ENCODE assay signal across 8 cellular contexts in the genomic region with DNA sequence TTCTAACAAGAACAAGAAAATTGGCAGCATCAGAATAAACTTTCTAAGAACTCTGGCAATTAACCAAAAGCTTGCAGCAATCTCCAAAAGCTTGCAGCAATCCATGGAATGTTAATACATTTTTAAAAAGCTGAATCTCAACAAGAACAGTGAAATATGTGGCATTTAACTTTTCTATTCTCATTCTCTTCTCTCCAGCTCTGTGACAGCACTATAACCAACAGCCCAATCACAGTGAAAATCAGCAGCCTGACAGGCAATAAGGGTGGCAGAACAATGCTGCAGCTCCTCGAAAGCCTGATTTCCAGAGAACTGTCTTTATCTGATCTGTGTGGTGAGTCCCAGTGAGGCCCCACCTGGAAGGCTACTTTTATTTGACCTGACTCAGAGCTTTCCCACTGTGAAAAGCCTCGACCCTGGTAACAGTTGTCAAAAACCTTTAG.
DNase-seq lines count a peak whose midpoint lies in the region; ATAC-seq and TF ChIP-seq lines count a peak whose summit lies in the region.

No MANE protein-coding gene starts in this region.

- H3K9me3 ChIP-seq in neuronal stem cell (replicated peaks in 1 of 2; ENCODE audit: control insufficient read depth in 2 of 2, insufficient read depth in 1 of 2, low read depth in 1 of 2, low read length in 2 of 2) (no peaks in the 10 kb centered on the region), vagina (no peaks in the 10 kb centered on the region)

- intact Hi-C loops in vagina (cut with DNase I), result no loop called here

- peak overlapping the region; percentile 9 for H3K27ac ChIP-seq in neuronal stem cell (replicated peaks; ENCODE audit: low read length)
- no peak overlapping the region for H3K27ac ChIP-seq in vagina

- TF ChIP-seq CTCF in astrocyte of the cerebellum (IDR thresholded peaks at IDR 0.05; ENCODE audit: low read depth, low read length, missing control alignments), result no peak
- TF ChIP-seq CTCF in vagina (IDR thresholded peaks at IDR 0.05), result no peak

- ATAC-seq in GM18511 (IDR thresholded peaks at IDR 0.05; ENCODE audit: unreplicated experiment) (peak; percentile 15), HG03342 (IDR thresholded peaks at IDR 0.05; ENCODE audit: unreplicated experiment) (peak; percentile 26), HG03025 (IDR thresholded peaks at IDR 0.05; ENCODE audit: low FRiP score, unreplicated experiment) (no peak)

- no peaks in the 10 kb centered on the region for H3K79me1 ChIP-seq in neuronal stem cell (ENCODE audit: low read depth, low read length)

- no peak for TF ChIP-seq POLR2A in vagina (IDR thresholded peaks at IDR 0.05)

- H4K8ac ChIP-seq in neuronal stem cell (ENCODE audit: low read depth, low read length), result no peak overlapping the region

- peak; percentile 43 for DNase-seq in astrocyte of the cerebellum (ENCODE audit: low read depth)
- DNase-seq in neuronal stem cell (ENCODE audit: low spot score), result peak; percentile 11
- DNase-seq in cortex of kidney (lab: John Stamatoyannopoulos, UW), result no peak
- DNase-seq in vagina (ENCODE audit: extremely low spot score in 2 of 2), result no peak
- no peak for DNase-seq in NCI-H128 (lab: John Stamatoyannopoulos, UW; ENCODE audit: unreplicated experiment)

- peaks cover 7 to 13% of the 10 kb centered on the region in 2 donors for H3K4me1 ChIP-seq in neuronal stem cell (ENCODE audit: control insufficient read depth in 2 of 2, insufficient read depth in 1 of 2, low read depth in 1 of 2, low read length in 2 of 2)
- H3K4me1 ChIP-seq in vagina, result peaks cover 40% of the 10 kb centered on the region

- H3K36me3 ChIP-seq in neuronal stem cell (replicated peaks in 1 of 2; ENCODE audit: control insufficient read depth in 2 of 2, insufficient read depth in 2 of 2, low read length in 2 of 2), result no peaks in the 10 kb centered on the region
- H3K36me3 ChIP-seq in vagina, result no peaks in the 10 kb centered on the region

- no CpG with 5 or more reads among the region's 2 CpGs for WGBS in neuronal stem cell (ENCODE audit: extremely low coverage in 2 of 2, insufficient read length in 2 of 2, insufficient replicate concordance in 1 of 2), 2 donors

- no peak overlapping the region for H4K91ac ChIP-seq in neuronal stem cell (ENCODE audit: low read depth, low read length, poor library complexity)

- no peak overlapping the region for H2AFZ ChIP-seq in neuronal stem cell (ENCODE audit: low read length)

- no peak overlapping the region for H3K4me2 ChIP-seq in neuronal stem cell (ENCODE audit: insufficient read depth, low read length, poor library complexity, severe bottlenecking)

- H2AK5ac ChIP-seq in neuronal stem cell (ENCODE audit: low read depth, low read length), result no peak overlapping the region

- H3K18ac ChIP-seq in neuronal stem cell (ENCODE audit: low read length), result no peak overlapping the region

- H3K9ac ChIP-seq in neuronal stem cell (ENCODE audit: low read depth, low read length, poor library complexity), result no peak overlapping the region

- H3K14ac ChIP-seq in neuronal stem cell (ENCODE audit: low read length), result no peak overlapping the region

- H3K23ac ChIP-seq in neuronal stem cell (ENCODE audit: low read depth, low read length, poor library complexity), result no peak overlapping the region

- H2BK120ac ChIP-seq in neuronal stem cell (ENCODE audit: low read depth, low read length), result no peak overlapping the region

- H3K4me3 ChIP-seq in astrocyte of the cerebellum (ENCODE audit: low read depth, low read length) (no peak overlapping the region), neuronal stem cell (ENCODE audit: low read length in 2 of 2) (no peak overlapping the region), vagina (no peak overlapping the region)

- no peak overlapping the region for H2BK12ac ChIP-seq in neuronal stem cell (ENCODE audit: low read length)

- H2BK5ac ChIP-seq in neuronal stem cell (ENCODE audit: low read length), result no peak overlapping the region

- in situ Hi-C loops in astrocyte of the cerebellum (cut with HindIII; ENCODE audit: low sequenced_read_pairs), result no loop called here

- no peak overlapping the region for H3K4ac ChIP-seq in neuronal stem cell (ENCODE audit: low read length)

- H3K27me3 ChIP-seq in neuronal stem cell (ENCODE audit: control insufficient read depth in 3 of 3, insufficient read depth in 3 of 3, low read depth in 1 of 3, low read length in 3 of 3), result no peaks in the 10 kb centered on the region
- H3K27me3 ChIP-seq in vagina, result no peaks in the 10 kb centered on the region

- no peak overlapping the region for H2BK15ac ChIP-seq in neuronal stem cell (ENCODE audit: low read length)

Comparison
In these comparisons a context has a peak if more than half of its experiments do, and no peak if none do; other contexts are left out.
1. DNase-seq: peak in astrocyte of the cerebellum (single experiment) and neuronal stem cell (single experiment); none in cortex of kidney (single experiment), vagina (0 of 2) and NCI-H128 (single experiment).